8 cellular contexts compared by ENCODE assay signal in the genomic region with DNA sequence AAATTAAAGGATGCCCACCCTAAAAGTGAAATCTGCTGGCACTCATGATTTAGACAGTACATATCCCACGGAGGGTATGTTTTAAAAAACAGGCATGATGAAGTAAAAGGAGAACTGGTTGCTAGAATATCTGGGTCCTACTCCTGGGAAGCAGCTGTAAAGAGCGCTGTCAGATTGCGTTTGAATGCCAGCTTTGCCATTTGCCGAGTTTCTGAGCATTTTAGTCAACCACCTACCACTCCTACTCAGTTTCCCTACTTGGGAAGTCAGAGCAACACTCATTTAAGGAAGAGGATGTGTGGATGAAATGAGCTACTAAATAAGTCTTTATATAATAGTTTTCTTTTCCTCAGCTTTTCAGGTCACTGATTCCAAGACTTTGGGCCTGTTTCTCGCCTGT. TPM values are rescaled to one million over a fixed set of nuclear protein-coding genes. Genes with fewer than 3 reads are reported as not detected.
A peak's percentile ranks its signal among the peaks of the same experiment; 100 is the strongest.
DNase-seq lines count a peak whose midpoint lies in the region; ATAC-seq, FAIRE-seq and TF ChIP-seq lines count a peak whose summit lies in the region.

No MANE protein-coding gene starts in this region.

- peak overlapping the region; percentile 56 to 88 (median 80) for H3K4me3 ChIP-seq in keratinocyte (ENCODE audit: control insufficient read depth in 2 of 3, extremely low read depth in 1 of 3, insufficient read depth in 2 of 3, low read depth in 1 of 3, low read length in 3 of 3)
- H3K4me3 ChIP-seq in tibial artery: peak overlapping the region; percentile 69 to 77

- no peak for DNase-seq in activated T-cell treated with anti-CD3 and anti-CD28 coated beads, Interleukin-2, amount 50 U/mL, for 24 hours
- DNase-seq in activated T-cell treated with anti-CD3 and anti-CD28 coated beads, Interleukin-2, amount 50 U/mL, for 1 hour: no peak
- no peak for DNase-seq in keratinocyte (ENCODE audit: low read depth, low spot score)
- DNase-seq in tibial artery: no peak
- DNase-seq in NCI-H510A treated with DMSO at 0.1 percent for 48 hours (lab: John Stamatoyannopoulos, UW): no peak
- DNase-seq in activated CD4-positive, CD25-positive, alpha-beta regulatory T cell treated with anti-CD3 and anti-CD28 coated beads, Interleukin-2, amount 50 U/mL, for 72 hours: no peak

- H3K27ac ChIP-seq in keratinocyte (ENCODE audit: control insufficient read depth, insufficient read depth, low read length): peak overlapping the region; percentile 68
- H3K27ac ChIP-seq in tibial artery: peak overlapping the region; percentile 86 to 90

- peaks cover 8% of the 10 kb centered on the region for H3K79me2 ChIP-seq in keratinocyte (ENCODE audit: control insufficient read depth, insufficient read depth, low read length)

- H3K27me3 Mint-ChIP-seq in activated T-cell treated with anti-CD3 and anti-CD28 coated beads, Interleukin-2, amount 50 U/mL, for 24 hours: no peaks in the 10 kb centered on the region
- no peaks in the 10 kb centered on the region for H3K27me3 Mint-ChIP-seq in activated naive CD8-positive, alpha-beta T cell

- peak; percentile 23 for FAIRE-seq in keratinocyte (lab: Jason Lieb, UNC)

- peak overlapping the region; percentile 98 for H2AFZ ChIP-seq in keratinocyte (ENCODE audit: control insufficient read depth, low read length)

- H4K20me1 ChIP-seq in keratinocyte (ENCODE audit: control insufficient read depth, extremely low read depth, insufficient read depth, low read length): no peaks in the 10 kb centered on the region

- peak overlapping the region; percentile 87 for H3K9ac ChIP-seq in keratinocyte (ENCODE audit: control insufficient read depth, extremely low read depth, insufficient read depth, low read length)

- H3K4me1 ChIP-seq in keratinocyte (ENCODE audit: control insufficient read depth, extremely low read depth, insufficient read depth, low read length) (peaks cover 11% of the 10 kb centered on the region), tibial artery (peaks cover 0 to 15% (median 2%) of the 10 kb centered on the region in 4 donors)

- intact Hi-C loops in tibial artery (cut with DNase I; ENCODE audit: low total_unique reads): no loop called here

- no peaks in the 10 kb centered on the region for H3K9me3 Mint-ChIP-seq in activated T-cell treated with anti-CD3 and anti-CD28 coated beads, Interleukin-2, amount 50 U/mL, for 24 hours
- H3K9me3 Mint-ChIP-seq in activated naive CD8-positive, alpha-beta T cell (ENCODE audit: low read depth): no peaks in the 10 kb centered on the region

- no peak for ATAC-seq in HG02571 (IDR thresholded peaks at IDR 0.05; ENCODE audit: unreplicated experiment)

- H3K9me3 ChIP-seq in keratinocyte (ENCODE audit: control insufficient read depth, low read depth, low read length) (no peaks in the 10 kb centered on the region), tibial artery (no peaks in the 10 kb centered on the region)

- no peaks in the 10 kb centered on the region for H3K27me3 ChIP-seq in keratinocyte (ENCODE audit: control insufficient read depth, extremely low read depth, insufficient read depth, low read length)
- no peaks in the 10 kb centered on the region for H3K27me3 ChIP-seq in tibial artery

- H3K27ac Mint-ChIP-seq in activated T-cell treated with anti-CD3 and anti-CD28 coated beads, Interleukin-2, amount 50 U/mL, for 24 hours: peak overlapping the region; percentile 99
- peak overlapping the region; percentile 99 for H3K27ac Mint-ChIP-seq in activated naive CD8-positive, alpha-beta T cell

- peak overlapping the region; percentile 98 for H3K4me3 Mint-ChIP-seq in activated T-cell treated with anti-CD3 and anti-CD28 coated beads, Interleukin-2, amount 50 U/mL, for 24 hours
- H3K4me3 Mint-ChIP-seq in activated naive CD8-positive, alpha-beta T cell: peak overlapping the region; percentile 98

- dilution Hi-C loops in keratinocyte (cut with MboI; ENCODE audit: extremely low pct_ligation_motif_present, low sequenced_read_pairs): no loop called here

- H3K36me3 ChIP-seq in keratinocyte (ENCODE audit: control insufficient read depth in 2 of 2, extremely low read depth in 1 of 2, insufficient read depth in 2 of 2, low read length in 2 of 2) (no peaks in the 10 kb centered on the region), tibial artery (peaks cover 0 to 16% (median 6%) of the 10 kb centered on the region in 3 donors)

- H3K4me1 Mint-ChIP-seq in activated T-cell treated with anti-CD3 and anti-CD28 coated beads, Interleukin-2, amount 50 U/mL, for 24 hours (ENCODE audit: low read depth): peaks cover 42% of the 10 kb centered on the region
- peaks cover 49% of the 10 kb centered on the region for H3K4me1 Mint-ChIP-seq in activated naive CD8-positive, alpha-beta T cell (ENCODE audit: low read depth)

- H3K36me3 Mint-ChIP-seq in activated T-cell treated with anti-CD3 and anti-CD28 coated beads, Interleukin-2, amount 50 U/mL, for 24 hours (ENCODE audit: low read depth): peaks cover 81% of the 10 kb centered on the region
- H3K36me3 Mint-ChIP-seq in activated naive CD8-positive, alpha-beta T cell: peaks cover 15% of the 10 kb centered on the region

- TF ChIP-seq CTCF in keratinocyte (optimal IDR thresholded peaks at IDR 0.05 in 1 of 3, IDR thresholded peaks at IDR 0.05 in 1 of 3, conservative IDR thresholded peaks at IDR 0.05 in 1 of 3; ENCODE audit: extremely low read depth in 1 of 3, insufficient read depth in 2 of 3, low read length in 3 of 3) (no peak), tibial artery (IDR thresholded peaks at IDR 0.05) (no peak)

- H3K4me2 ChIP-seq in keratinocyte (ENCODE audit: control insufficient read depth, extremely low read depth, insufficient read depth, low read depth, low read length): peak overlapping the region; percentile 86

- no peaks in the 10 kb centered on the region for H3K9me1 ChIP-seq in keratinocyte (ENCODE audit: control insufficient read depth, extremely low read depth, insufficient read depth, low read length)

RNA-seq across cellular contexts. Expression of gene UMAD1, which starts 1.1 kb away (rescaled TPM):
- 12.5 to 18.2 TPM (median 13.2 TPM) in 3 replicates for polyA plus RNA-seq in keratinocyte
- 8.9 TPM for polyA plus RNA-seq in keratinocyte (2011; ENCODE audit: low read depth)
- polyA plus RNA-seq in keratinocyte (2011; cell fraction: cytosol; rRNA removed): 11.8 and 20.9 TPM in 2 replicates
- 8.9 and 11.8 TPM in 2 replicates for polyA plus RNA-seq in keratinocyte (2011; cell fraction: nucleus; rRNA removed)
- polyA plus RNA-seq in keratinocyte (2012; ENCODE audit: low replicate concordance): 4.8 and 7.9 TPM in 2 replicates
- polyA minus RNA-seq in keratinocyte: 4.1 to 12.2 TPM (median 9.9 TPM) in 3 replicates
- 7.1 TPM for polyA minus RNA-seq in keratinocyte (2011; cell fraction: cytosol; rRNA and poly(A)+ RNA removed)
- polyA minus RNA-seq in keratinocyte (2011; cell fraction: nucleus; rRNA and poly(A)+ RNA removed): 4.4 and 9.9 TPM in 2 replicates
